24 cellular contexts compared by ENCODE assay signal in genomic region chr11:16059332-16059731, GRCh38.
"Had no signal": no experiment of that assay in that cellular context is flagged by ENCODE, and none has a peak within 500 bp of the region (broad histone marks: within the 10 kb centered on the region; RNA-seq: fewer than 3 reads in every experiment).

No MANE protein-coding gene starts in this region.

- H3K27ac Mint-ChIP-seq: effector memory CD8-positive, alpha-beta T cell; endodermal cell; mesothelial cell of epicardium; naive B cell had no signal

- ATAC-seq: effector memory CD8-positive, alpha-beta T cell; esophagus mucosa; gastrocnemius medialis; heart right ventricle; left cardiac atrium; left lung; left ventricle myocardium superior; lower lobe of right lung; mucosa of descending colon had no signal

- H3K27me3 Mint-ChIP-seq: effector memory CD8-positive, alpha-beta T cell; naive B cell had no signal

- H3K4me3 ChIP-seq: coronary artery, dorsolateral prefrontal cortex, esophagus squamous epithelium, gastrocnemius medialis, heart right ventricle, left lung, lower lobe of right lung, mucosa of descending colon had no signal

- H3K36me3 Mint-ChIP-seq: naive B cell had no signal

- H3K4me1 Mint-ChIP-seq: endodermal cell, mesothelial cell of epicardium, naive B cell had no signal

- H3K4me3 Mint-ChIP-seq: effector memory CD8-positive, alpha-beta T cell; endodermal cell; mesothelial cell of epicardium; naive B cell had no signal

- H3K36me3 ChIP-seq: esophagus squamous epithelium, gastrocnemius medialis, left lung, lower lobe of right lung had no signal

- H3K27me3 ChIP-seq: esophagus squamous epithelium, gastrocnemius medialis, heart right ventricle, left lung had no signal

- H3K9me3 Mint-ChIP-seq: endodermal cell had no signal

- DNase-seq: dermis blood vessel endothelial cell; dorsolateral prefrontal cortex; effector CD8-positive, alpha-beta T cell; effector memory CD8-positive, alpha-beta T cell; endodermal cell; erythroblast; esophagus squamous epithelium; foreskin fibroblast; foreskin melanocyte; gastrocnemius medialis; glutamatergic neuron; head of caudate nucleus; heart right ventricle; hippocampal formation; left cardiac atrium; left lung; left ventricle myocardium superior; lower lobe of right lung; mesenchymal stem cell; mucosa of descending colon; naive B cell had no signal
